14 cellular contexts compared by ENCODE assay signal in genomic region chr16:29147710-29148425, GRCh38.
DNase-seq lines count a peak whose midpoint lies in the region; ATAC-seq and TF ChIP-seq lines count a peak whose summit lies in the region.
"Had no signal": no experiment of that assay in that cellular context is flagged by ENCODE, and none has a peak within 500 bp of the region (broad histone marks: within the 10 kb centered on the region; RNA-seq: fewer than 3 reads in every experiment).

No MANE protein-coding gene starts in this region.

- peaks cover 24% of the 10 kb centered on the region for H3K4me1 Mint-ChIP-seq in T-helper 1 cell treated with Interleukin-12 subunit alpha and Interleukin-12 subunit beta and Interleukin-4 antibody, amounts not matched to agents 30 μg/mL and 1 μg/mL, for 36 hours (ENCODE audit: low read depth)
- H3K4me1 Mint-ChIP-seq in CD14-positive monocyte, result peaks cover 47% of the 10 kb centered on the region
- H3K4me1 Mint-ChIP-seq in activated naive CD8-positive, alpha-beta T cell (ENCODE audit: low read depth), result peaks cover 54% of the 10 kb centered on the region
- peaks cover 20 to 49% (median 24%) of the 10 kb centered on the region in 3 donors for H3K4me1 Mint-ChIP-seq in naive B cell

- H3K27ac Mint-ChIP-seq in T-helper 1 cell treated with Interleukin-12 subunit alpha and Interleukin-12 subunit beta and Interleukin-4 antibody, amounts not matched to agents 30 μg/mL and 1 μg/mL, for 36 hours, result peak overlapping the region; percentile 76
- H3K27ac Mint-ChIP-seq in CD14-positive monocyte (peak overlapping the region; percentile 90 to 99 (median 95)), naive B cell (peak overlapping the region in 5 of 6 donors; percentile 42 to 97 (median 84))
- peak overlapping the region; percentile 91 for H3K27ac Mint-ChIP-seq in activated naive CD8-positive, alpha-beta T cell

- ATAC-seq in naive B cell (ENCODE audit: low read depth in 2 of 2), result no peak
- ATAC-seq in HG03442 (IDR thresholded peaks at IDR 0.05; ENCODE audit: unreplicated experiment), result no peak
- ATAC-seq: foreskin keratinocyte had no signal

- DNase-seq in T-helper 1 cell (no peak), CD14-positive monocyte (ENCODE audit: low spot score) (no peak), naive B cell (no peak), NCI-H748 (lab: John Stamatoyannopoulos, UW; ENCODE audit: unreplicated experiment) (no peak), AG08395 (ENCODE audit: low spot score) (no peak)
- DNase-seq: 8988T, Caco-2, foreskin keratinocyte, NCI-H187 treated with DMSO at 0.1 percent for 48 hours, NCI-H69, trophoblast cell had no signal

- H3K4me3 Mint-ChIP-seq in T-helper 1 cell treated with Interleukin-12 subunit alpha and Interleukin-12 subunit beta and Interleukin-4 antibody, amounts not matched to agents 30 μg/mL and 1 μg/mL, for 36 hours, result no peak overlapping the region
- H3K4me3 Mint-ChIP-seq in CD14-positive monocyte (no peak overlapping the region), naive B cell (peak overlapping the region in 1 of 8 donors; percentile 30)
- H3K4me3 Mint-ChIP-seq in activated naive CD8-positive, alpha-beta T cell, result peak overlapping the region; percentile 75

- no peaks in the 10 kb centered on the region for H3K27me3 Mint-ChIP-seq in T-helper 1 cell treated with Interleukin-12 subunit alpha and Interleukin-12 subunit beta and Interleukin-4 antibody, amounts not matched to agents 30 μg/mL and 1 μg/mL, for 36 hours (ENCODE audit: low read depth)
- H3K27me3 Mint-ChIP-seq in CD14-positive monocyte (ENCODE audit: low read depth in 3 of 3) (no peaks in the 10 kb centered on the region), naive B cell (no peaks in the 10 kb centered on the region)
- no peaks in the 10 kb centered on the region for H3K27me3 Mint-ChIP-seq in activated naive CD8-positive, alpha-beta T cell

- intact Hi-C loops in CD14-positive monocyte (cut with micrococcal nuclease), result no loop called here

- TF ChIP-seq CTCF in CD14-positive monocyte (IDR thresholded peaks at IDR 0.05), result no peak

- H3K36me3 Mint-ChIP-seq in T-helper 1 cell treated with Interleukin-12 subunit alpha and Interleukin-12 subunit beta and Interleukin-4 antibody, amounts not matched to agents 30 μg/mL and 1 μg/mL, for 36 hours (ENCODE audit: low read depth), result no peaks in the 10 kb centered on the region
- H3K36me3 Mint-ChIP-seq in CD14-positive monocyte (peaks cover 36 to 88% of the 10 kb centered on the region in 2 donors), naive B cell (no peaks in the 10 kb centered on the region)
- H3K36me3 Mint-ChIP-seq in activated naive CD8-positive, alpha-beta T cell, result peaks cover 11% of the 10 kb centered on the region

- no peaks in the 10 kb centered on the region for H3K9me3 Mint-ChIP-seq in T-helper 1 cell treated with Interleukin-12 subunit alpha and Interleukin-12 subunit beta and Interleukin-4 antibody, amounts not matched to agents 30 μg/mL and 1 μg/mL, for 36 hours
- H3K9me3 Mint-ChIP-seq in CD14-positive monocyte (no peaks in the 10 kb centered on the region), naive B cell (no peaks in the 10 kb centered on the region)
- no peaks in the 10 kb centered on the region for H3K9me3 Mint-ChIP-seq in activated naive CD8-positive, alpha-beta T cell (ENCODE audit: low read depth)
